In genomic region chr6:169642455-169642854, GRCh38 we compare ENCODE assay signal across 1 cellular context.
TF ChIP-seq lines count a peak whose summit lies in the region.

No MANE protein-coding gene starts in this region.

TF ChIP-seq in HepG2, 621 proteins besides CTCF, POLR2A, EP300 and RAD21:
- TF ChIP-seq ISX (CRISPR knock-in tag; conservative IDR thresholded peaks at IDR 0.05) = no peak
- no peak for TF ChIP-seq HOMEZ (CRISPR knock-in tag; IDR thresholded peaks at IDR 0.05; ENCODE audit: low read depth)
- no peak for TF ChIP-seq TEAD3 (CRISPR knock-in tag; optimal IDR thresholded peaks at IDR 0.05; ENCODE audit: borderline replicate concordance)
- TF ChIP-seq E2F5 (CRISPR knock-in tag; conservative IDR thresholded peaks at IDR 0.05) = no peak
- no peak for TF ChIP-seq HES4 (CRISPR knock-in tag; IDR thresholded peaks at IDR 0.05; ENCODE audit: borderline replicate concordance)
- TF ChIP-seq AGO2 (optimal IDR thresholded peaks at IDR 0.05; ENCODE audit: low read depth, low read length) = peak; percentile 49
- TF ChIP-seq MAFF (IDR thresholded peaks at IDR 0.05; ENCODE audit: low read depth, low read length) = no peak
